Comparison of ENCODE assay signal across 8 cellular contexts in the genomic region with DNA sequence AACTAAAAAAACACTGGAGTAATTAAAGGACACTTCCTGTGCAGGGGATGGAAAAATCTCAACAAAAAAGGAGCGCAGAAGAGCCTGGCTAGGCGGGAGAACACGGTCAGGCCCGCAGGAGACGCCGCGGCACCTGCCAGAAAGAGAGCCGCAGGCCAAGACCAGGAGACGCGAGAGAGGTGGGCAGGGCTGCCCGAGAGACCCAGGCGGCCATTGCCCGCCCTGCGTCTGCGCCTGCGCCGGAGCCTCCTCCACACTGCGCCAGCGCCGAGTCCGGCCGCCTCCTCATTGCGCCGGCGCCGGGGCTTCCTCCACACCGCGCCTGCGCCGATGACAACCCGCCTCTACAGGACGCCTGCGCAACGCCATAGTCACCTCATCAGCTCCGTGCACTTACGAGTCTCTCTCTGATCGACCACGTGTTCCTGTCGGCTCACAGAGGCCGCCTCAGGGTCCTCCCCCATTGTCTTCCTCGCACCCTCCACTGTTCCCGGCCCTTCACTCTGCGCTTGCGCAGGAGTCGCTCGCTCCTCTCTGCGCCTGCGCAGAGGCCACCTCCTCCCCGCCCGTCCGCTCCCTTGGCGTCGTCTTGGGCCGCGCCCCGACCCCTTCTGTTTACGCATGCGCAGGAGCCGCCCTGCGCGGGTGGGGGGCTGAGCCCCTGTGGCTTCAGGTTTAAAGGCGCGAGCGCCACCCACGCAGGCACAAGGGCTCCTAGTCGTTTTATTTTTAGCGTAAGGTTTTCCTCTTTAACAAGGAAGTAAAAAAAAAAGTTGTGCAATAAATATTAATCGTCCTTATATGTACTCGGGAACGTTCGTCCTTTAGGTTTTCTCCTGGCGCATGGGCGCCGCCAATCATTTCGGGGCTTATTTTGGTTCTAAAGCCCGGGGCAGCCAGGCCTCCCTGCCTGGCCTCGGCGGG. TPM values are rescaled to one million over a fixed set of nuclear protein-coding genes. Genes with fewer than 3 reads are reported as not detected.
DNase-seq lines count a peak whose midpoint lies in the region; ATAC-seq and TF ChIP-seq lines count a peak whose summit lies in the region.

No MANE protein-coding gene starts in this region.

- no peaks in the 10 kb centered on the region for H3K27me3 ChIP-seq in upper lobe of right lung

- no peaks in the 10 kb centered on the region for H3K36me3 ChIP-seq in upper lobe of right lung

- H3K27ac ChIP-seq in upper lobe of right lung, result peak overlapping the region; percentile 99

- H3K4me1 ChIP-seq in upper lobe of right lung, result peaks cover 11% of the 10 kb centered on the region

- H3K4me3 ChIP-seq in upper lobe of right lung, result peak overlapping the region; percentile 77

- ATAC-seq in HG02852 (IDR thresholded peaks at IDR 0.05; ENCODE audit: unreplicated experiment), result peak; percentile 96
- peak; percentile 96 to 97 for ATAC-seq in left cardiac atrium
- ATAC-seq in upper lobe of right lung, result peak; percentile 94

- TF ChIP-seq CTCF in GM13977 (IDR thresholded peaks at IDR 0.05; ENCODE audit: extremely low read depth, insufficient read depth, missing control alignments) (no peak), upper lobe of right lung (IDR thresholded peaks at IDR 0.05) (no peak)

- in situ Hi-C loops in GM13977 (cut with MboI; ENCODE audit: low pct_unique_long_range_greater_than_20kb, low sequenced_read_pairs, unreplicated experiment), result no loop called here

- peak; percentile 96 for DNase-seq in GM13977 (ENCODE audit: low spot score)
- DNase-seq in NCI-H1436 treated with DMSO at 0.1 percent for 48 hours (lab: John Stamatoyannopoulos, UW), result peak; percentile 93
- peak; percentile 96 to 99 (median 97) for DNase-seq in T-helper 1 cell
- peak; percentile 96 for DNase-seq in amniotic stem cell (lab: John Stamatoyannopoulos, UW)
- peak; percentile 97 for DNase-seq in left cardiac atrium
- peak; percentile 99 for DNase-seq in posterior vena cava (ENCODE audit: low spot score)
- peak; percentile 99 for DNase-seq in upper lobe of right lung

- intact Hi-C loops in left cardiac atrium (cut with DNase I), result no loop called here
- intact Hi-C loops in posterior vena cava (cut with DNase I), result no loop called here
- intact Hi-C loops in upper lobe of right lung (cut with DNase I), result no loop called here

- no peaks in the 10 kb centered on the region for H3K9me3 ChIP-seq in upper lobe of right lung

RNA-seq across cellular contexts. Expression of gene FAM20C, which starts 43.2 kb away (rescaled TPM):
- 10 to 100 TPM; 30.7 to 62.5 TPM for total RNA-seq in left cardiac atrium
- 10 to 100 TPM; 56.6 to 74.3 TPM for total RNA-seq in posterior vena cava
- 58.8 TPM for total RNA-seq in upper lobe of right lung

Comparison
In these comparisons a context has a peak if more than half of its experiments do, and no peak if none do; other contexts are left out.
1. Peak in every context shown above with its lines: DNase-seq, ATAC-seq, H3K4me3 ChIP-seq and H3K27ac ChIP-seq.